ENCODE assay signal across 8 cellular contexts in the genomic region with DNA sequence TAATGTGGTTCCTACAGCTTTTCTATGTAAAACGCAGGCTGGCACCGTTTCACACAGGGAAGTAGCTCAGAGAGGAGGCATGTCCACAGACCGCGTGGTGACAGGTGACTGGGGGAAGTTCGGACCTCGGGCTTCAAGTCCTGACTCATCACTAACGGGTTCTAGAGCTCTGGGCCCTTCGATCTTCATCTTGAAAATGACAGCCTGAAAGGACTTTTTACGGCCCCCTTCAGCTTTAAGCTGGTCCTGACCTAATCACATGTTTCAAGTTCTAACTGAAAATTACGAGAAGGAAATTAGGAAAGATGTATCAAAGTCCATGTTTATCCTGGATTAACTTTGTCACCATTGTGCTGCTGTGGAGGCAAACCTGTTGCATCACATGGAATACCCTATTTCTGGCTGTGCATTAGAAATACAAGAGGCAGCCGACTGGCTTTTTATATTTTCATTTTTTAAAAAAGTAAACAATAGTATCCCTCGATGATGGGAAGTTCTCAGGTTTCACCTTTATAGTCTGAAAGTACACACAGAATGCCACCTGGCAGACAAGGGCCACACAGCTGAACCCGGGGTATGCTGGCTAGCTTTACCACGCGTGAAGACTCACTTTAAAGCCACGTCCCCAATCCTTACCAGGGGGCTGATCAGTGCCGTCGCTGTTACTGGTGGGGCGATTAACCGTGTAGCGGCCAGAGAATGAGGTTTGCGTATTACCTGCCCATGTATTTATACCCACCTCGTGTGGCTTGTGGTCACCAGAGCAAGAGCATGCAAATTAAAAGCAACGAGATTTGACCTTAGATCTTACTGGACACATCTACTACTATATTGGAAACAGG. TPM values are rescaled to one million over a fixed set of nuclear protein-coding genes. Genes with fewer than 3 reads are reported as not detected.
DNase-seq lines count a peak whose midpoint lies in the region; ATAC-seq and TF ChIP-seq lines count a peak whose summit lies in the region.

No MANE protein-coding gene starts in this region.

- H3K9me3 ChIP-seq in Caco-2, result no peaks in the 10 kb centered on the region
- no peaks in the 10 kb centered on the region for H3K9me3 ChIP-seq in SJCRH30 (replicated peaks)
- no peaks in the 10 kb centered on the region for H3K9me3 ChIP-seq in liver (ENCODE audit: control insufficient read depth in 4 of 4, low read length in 3 of 4)
- no peaks in the 10 kb centered on the region for H3K9me3 ChIP-seq in A673 (ENCODE audit: low read depth, low read length, poor library complexity, severe bottlenecking)

- 4% methylated on average over 24 of the region's 24 CpGs for WGBS in liver

- H3K4me1 Mint-ChIP-seq in Caco-2 (ENCODE audit: low read depth, unreplicated experiment), result peaks cover 6% of the 10 kb centered on the region

- H3K36me3 Mint-ChIP-seq in Caco-2 (ENCODE audit: insufficient read depth, unreplicated experiment), result peaks cover 9% of the 10 kb centered on the region

- no peaks in the 10 kb centered on the region for H3K27me3 Mint-ChIP-seq in Caco-2 (ENCODE audit: insufficient read depth, unreplicated experiment)

- POLR2A ChIA-PET in Caco-2 (lab: Charles Lee) (no interaction called here), A673 (lab: Charles Lee; ENCODE audit: low non-redundant PET) (no interaction called here)

- H3K27ac Mint-ChIP-seq in Caco-2 (ENCODE audit: unreplicated experiment), result peak overlapping the region; percentile 80

- H3K9me3 Mint-ChIP-seq in Caco-2 (ENCODE audit: unreplicated experiment), result no peaks in the 10 kb centered on the region

- TF ChIP-seq RAD21 in liver (IDR thresholded peaks at IDR 0.05), result peak in 1 of 2 donors; percentile 27

- H3K27me3 ChIP-seq in Caco-2 (replicated peaks; ENCODE audit: control insufficient read depth, insufficient read depth, low read length) (no peaks in the 10 kb centered on the region), SJCRH30 (no peaks in the 10 kb centered on the region), liver (ENCODE audit: control insufficient read depth in 4 of 4, insufficient read depth in 4 of 4, low read length in 3 of 4) (no peaks in the 10 kb centered on the region), A673 (replicated peaks; ENCODE audit: insufficient read depth, low read depth, low read length, poor library complexity) (peaks cover 96% of the 10 kb centered on the region)

- H3K4me3 Mint-ChIP-seq in Caco-2 (ENCODE audit: unreplicated experiment), result peak overlapping the region; percentile 81

- BruUV-seq in Caco-2 (replicated peaks; lab: Mats Ljungman, UMichigan), result TSS peak; percentile 37
- no TSS peak for BruUV-seq in A673 (replicated peaks; lab: Mats Ljungman, UMichigan)

- peak; percentile 52 to 54 for DNase-seq in Caco-2
- peak; percentile 31 for DNase-seq in GM19238 (ENCODE audit: insufficient read length, low spot score)
- DNase-seq in SJCRH30, result peak in 1 of 2 experiments; percentile 25
- no peak for DNase-seq in cardiac fibroblast (ENCODE audit: low read depth in 2 of 2)
- DNase-seq in stimulated activated CD8-positive, alpha-beta memory T cell treated with anti-CD3 and anti-CD28 coated beads, Interleukin-4, amount 100 ng/mL, for 48 hours, result peak; percentile 51
- no peak for DNase-seq in A673 (ENCODE audit: low spot score)

- H3K4me3 ChIP-seq in Caco-2 (ENCODE audit: low read depth, low read length) (peak overlapping the region; percentile 81), SJCRH30 (peak overlapping the region; percentile 82), cardiac fibroblast (replicated peaks in 1 of 2; ENCODE audit: low read depth in 2 of 2, low read length in 2 of 2) (peak overlapping the region; percentile 95 to 96), liver (ENCODE audit: low read depth in 1 of 3, low read length in 3 of 3) (peak overlapping the region; percentile 89 to 97 (median 96)), A673 (ENCODE audit: low read depth, low read length, poor library complexity, severe bottlenecking) (no peak overlapping the region)

- ATAC-seq in HG03342 (IDR thresholded peaks at IDR 0.05; ENCODE audit: unreplicated experiment), result peak; percentile 30

- no peak overlapping the region for H3K27ac ChIP-seq in SJCRH30
- peak overlapping the region; percentile 93 to 97 for H3K27ac ChIP-seq in liver (ENCODE audit: low read depth in 1 of 2, low read length in 2 of 2)
- H3K27ac ChIP-seq in A673 (ENCODE audit: low read depth, low read length, poor library complexity, severe bottlenecking), result no peak overlapping the region

- TF ChIP-seq CTCF in Caco-2 (IDR thresholded peaks at IDR 0.05; ENCODE audit: insufficient read depth in 1 of 2, low read depth in 1 of 2, low read length in 1 of 2, severe bottlenecking in 1 of 2, unreplicated experiment in 1 of 2) (no peak), cardiac fibroblast (IDR thresholded peaks at IDR 0.05; ENCODE audit: low read depth, low read length) (no peak), liver (IDR thresholded peaks at IDR 0.05; ENCODE audit: low read depth, low read length, missing input control) (no peak), A673 (conservative IDR thresholded peaks at IDR 0.05; ENCODE audit: low read depth, low read length) (no peak)

- H3K4me1 ChIP-seq in Caco-2 (peaks cover 17% of the 10 kb centered on the region), SJCRH30 (no peaks in the 10 kb centered on the region; the same call in 1 of the 2 replicates), liver (ENCODE audit: control insufficient read depth in 4 of 4, insufficient read depth in 4 of 4, low read length in 3 of 4) (peaks cover 5 to 41% (median 22%) of the 10 kb centered on the region in 4 donors), A673 (ENCODE audit: insufficient read depth, low read length, poor library complexity, severe bottlenecking) (peaks cover 6% of the 10 kb centered on the region)

- no peaks in the 10 kb centered on the region; the same call in 1 of the 2 replicates for H3K36me3 ChIP-seq in Caco-2 (ENCODE audit: control insufficient read depth, insufficient read depth, low read length)
- H3K36me3 ChIP-seq in SJCRH30, result no peaks in the 10 kb centered on the region
- H3K36me3 ChIP-seq in liver (ENCODE audit: control insufficient read depth in 4 of 4, insufficient read depth in 3 of 4, low read depth in 1 of 4, low read length in 3 of 4), result no peaks in the 10 kb centered on the region
- no peaks in the 10 kb centered on the region for H3K36me3 ChIP-seq in A673 (ENCODE audit: insufficient read depth, low read length, poor library complexity, severe bottlenecking)

- intact Hi-C loops in Caco-2 (cut with micrococcal nuclease; ENCODE audit: unreplicated experiment), result loop anchor here (1.0 to 10.0 kb wide), 6 partner anchors 14 to 383 kb away; no protein-coding TSS in a partner anchor
- intact Hi-C loops in A673 (cut with micrococcal nuclease; ENCODE audit: unreplicated experiment), result loop anchor here (5.0 kb wide), 1 partner anchor 200 kb away; no protein-coding TSS in a partner anchor

- peak overlapping the region; percentile 80 to 94 for H3K9ac ChIP-seq in liver (ENCODE audit: low read depth in 1 of 2, low read length in 2 of 2)

- CTCF ChIA-PET in Caco-2 (lab: Charles Lee), result interaction anchor here (1.4 to 2.8 kb wide), 2 partner anchors 18 to 198 kb away, joined by 3 to 13 read pairs; no protein-coding TSS in a partner anchor
- CTCF ChIA-PET in A673 (lab: Charles Lee), result no interaction called here

TF ChIP-seq in liver, 16 proteins besides CTCF, POLR2A, EP300 and RAD21 (continues in another document):
- TF ChIP-seq TAF1 (conservative IDR thresholded peaks at IDR 0.05) (peak; percentile 81), FOXA1 (IDR thresholded peaks at IDR 0.05) (peak; percentile 90), RXRA (IDR thresholded peaks at IDR 0.05) (peak; percentile 57 to 80), FOXA2 (IDR thresholded peaks at IDR 0.05) (peak; percentile 90), HNF4G (IDR thresholded peaks at IDR 0.05) (peak; percentile 85), EGR1 (IDR thresholded peaks at IDR 0.05; ENCODE audit: low read depth in 2 of 2) (peak in 1 of 2 donors; percentile 64), HNF4A (conservative IDR thresholded peaks at IDR 0.05) (peak; percentile 92 to 94), SP1 (IDR thresholded peaks at IDR 0.05) (peak; percentile 74), GABPA (IDR thresholded peaks at IDR 0.05 in 1 of 2, conservative IDR thresholded peaks at IDR 0.05 in 1 of 2) (no peak), YY1 (IDR thresholded peaks at IDR 0.05) (peak; percentile 38), JUND (IDR thresholded peaks at IDR 0.05) (peak; percentile 54 to 68)
- TF ChIP-seq, protein P1, sequence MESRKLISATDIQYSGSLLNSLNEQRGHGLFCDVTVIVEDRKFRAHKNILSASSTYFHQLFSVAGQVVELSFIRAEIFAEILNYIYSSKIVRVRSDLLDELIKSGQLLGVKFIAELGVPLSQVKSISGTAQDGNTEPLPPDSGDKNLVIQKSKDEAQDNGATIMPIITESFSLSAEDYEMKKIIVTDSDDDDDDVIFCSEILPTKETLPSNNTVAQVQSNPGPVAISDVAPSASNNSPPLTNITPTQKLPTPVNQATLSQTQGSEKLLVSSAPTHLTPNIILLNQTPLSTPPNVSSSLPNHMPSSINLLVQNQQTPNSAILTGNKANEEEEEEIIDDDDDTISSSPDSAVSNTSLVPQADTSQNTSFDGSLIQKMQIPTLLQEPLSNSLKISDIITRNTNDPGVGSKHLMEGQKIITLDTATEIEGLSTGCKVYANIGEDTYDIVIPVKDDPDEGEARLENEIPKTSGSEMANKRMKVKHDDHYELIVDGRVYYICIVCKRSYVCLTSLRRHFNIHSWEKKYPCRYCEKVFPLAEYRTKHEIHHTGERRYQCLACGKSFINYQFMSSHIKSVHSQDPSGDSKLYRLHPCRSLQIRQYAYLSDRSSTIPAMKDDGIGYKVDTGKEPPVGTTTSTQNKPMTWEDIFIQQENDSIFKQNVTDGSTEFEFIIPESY (IDR thresholded peaks at IDR 0.05), result peak; percentile 74
- TF ChIP-seq, protein P2, sequence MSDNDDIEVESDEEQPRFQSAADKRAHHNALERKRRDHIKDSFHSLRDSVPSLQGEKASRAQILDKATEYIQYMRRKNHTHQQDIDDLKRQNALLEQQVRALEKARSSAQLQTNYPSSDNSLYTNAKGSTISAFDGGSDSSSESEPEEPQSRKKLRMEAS (IDR thresholded peaks at IDR 0.05), result peak; percentile 93
- TF ChIP-seq, protein P3, sequence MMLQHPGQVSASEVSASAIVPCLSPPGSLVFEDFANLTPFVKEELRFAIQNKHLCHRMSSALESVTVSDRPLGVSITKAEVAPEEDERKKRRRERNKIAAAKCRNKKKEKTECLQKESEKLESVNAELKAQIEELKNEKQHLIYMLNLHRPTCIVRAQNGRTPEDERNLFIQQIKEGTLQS (IDR thresholded peaks at IDR 0.05), result peak; percentile 88

RNA-seq across cellular contexts. Expression of a gene that starts 1.9 kb away (rescaled TPM):
- total RNA-seq in Caco-2 (2022), result 28.7 and 28.9 TPM in 2 replicates
- total RNA-seq in SJCRH30 (2014; rRNA removed; shearing (Covaris generic)), result 15.2 and 15.4 TPM in 2 replicates
- total RNA-seq in liver, result 100 to 1,000 TPM; 201 to 209 TPM
- polyA plus RNA-seq in liver, result 10 to 100 TPM; 68.2 to 95.5 TPM
- 0.06 TPM in 1 of 2 replicates, not detected in the other for total RNA-seq in A673 (2021)

Comparison
In these comparisons a context has a peak if more than half of its experiments do, and no peak if none do; other contexts are left out.
1. DNase-seq: peak in Caco-2 (2 of 2), GM19238 (single experiment) and stimulated activated CD8-positive, alpha-beta memory T cell treated with anti-CD3 and anti-CD28 coated beads, Interleukin-4, amount 100 ng/mL, for 48 hours (single experiment); none in cardiac fibroblast (0 of 2) and A673 (single experiment).
2. H3K27ac ChIP-seq: peak in liver (2 of 2); none in SJCRH30 (single experiment) and A673 (single experiment).
3. RNA of a gene that starts 1.9 kb away (total RNA-seq): 201 to 209 TPM in liver, 28.7 to 28.9 TPM in Caco-2 and 15.2 to 15.4 TPM in SJCRH30; 0.06 TPM in A673; every median in the first group is over 10 times any median in the second.